ENCODE assay signal across 22 cellular contexts in the genomic region with DNA sequence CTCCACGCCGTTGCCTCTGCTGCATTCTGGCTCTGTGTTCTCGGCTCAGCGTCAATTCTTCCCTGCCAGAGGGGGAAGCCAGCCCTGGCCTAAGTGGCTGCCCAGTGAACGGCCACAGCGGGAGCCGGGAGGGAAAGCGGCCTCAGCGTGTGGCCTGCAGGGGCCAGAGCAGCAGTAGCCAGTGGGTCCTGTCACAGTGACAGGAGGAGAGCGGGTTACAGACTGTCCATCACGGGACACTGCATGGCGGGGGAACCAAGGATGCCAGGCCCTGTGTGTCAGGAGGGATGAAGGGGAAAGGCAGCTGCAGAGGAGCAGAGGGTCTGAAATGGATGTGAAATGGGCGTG. TPM values are rescaled to one million over a fixed set of nuclear protein-coding genes. Genes with fewer than 3 reads are reported as not detected.
"Had no signal": no experiment of that assay in that cellular context is flagged by ENCODE, and none has a peak within 500 bp of the region (broad histone marks: within the 10 kb centered on the region; RNA-seq: fewer than 3 reads in every experiment).

No MANE protein-coding gene starts in this region.

- H3K4me1 ChIP-seq: breast epithelium, gastroesophageal sphincter, upper lobe of right lung had no signal

- DNase-seq: activated CD4-positive, alpha-beta T cell treated with anti-CD3 and anti-CD28 coated beads, Interleukin-2, amount 10 ng/mL, durations not matched to agents 7 days and 5 days; activated CD8-positive, alpha-beta memory T cell treated with anti-CD3 and anti-CD28 coated beads, Interleukin-2, amount 10 ng/mL, durations not matched to agents 7 days and 5 days; activated CD8-positive, alpha-beta T cell treated with anti-CD3 and anti-CD28 coated beads for 36 hours; activated naive CD8-positive, alpha-beta T cell treated with anti-CD3 and anti-CD28 coated beads for 36 hours; activated T-cell treated with anti-CD3 and anti-CD28 coated beads for 4 hours; amniotic stem cell; cerebellar nuclear complex; heart left ventricle; midbrain; natural killer cell; stimulated activated CD4-positive, alpha-beta T cell treated with anti-CD3 and anti-CD28 coated beads, Interleukin-4, amount 100 ng/mL, for 1 hour; stimulated activated naive CD4-positive, alpha-beta T cell treated with Interleukin-2 at 50 U/mL for 16 hours; SW 1271; T-helper 17 cell; upper lobe of right lung had no signal

- ATAC-seq: activated CD4-positive, CD25-positive, alpha-beta regulatory T cell treated with anti-CD3 and anti-CD28 coated beads, Interleukin-2, amount 50 U/mL, for 24 hours; activated CD8-positive, alpha-beta memory T cell treated with anti-CD3 and anti-CD28 coated beads, Interleukin-2, amount 10 ng/mL, durations not matched to agents 7 days and 5 days; activated CD8-positive, alpha-beta T cell treated with anti-CD3 and anti-CD28 coated beads for 36 hours; gastroesophageal sphincter; heart left ventricle; natural killer cell; T-helper 17 cell; upper lobe of right lung had no signal

- H3K27ac Mint-ChIP-seq: activated CD4-positive, alpha-beta T cell treated with anti-CD3 and anti-CD28 coated beads, Interleukin-2, amount 10 ng/mL, durations not matched to agents 7 days and 5 days; activated CD8-positive, alpha-beta memory T cell treated with anti-CD3 and anti-CD28 coated beads, Interleukin-2, amount 10 ng/mL, durations not matched to agents 7 days and 5 days; activated CD8-positive, alpha-beta T cell treated with anti-CD3 and anti-CD28 coated beads for 36 hours; activated naive CD8-positive, alpha-beta T cell treated with anti-CD3 and anti-CD28 coated beads for 36 hours; natural killer cell; T-helper 17 cell had no signal

- H3K36me3 Mint-ChIP-seq: activated CD8-positive, alpha-beta memory T cell treated with anti-CD3 and anti-CD28 coated beads, Interleukin-2, amount 10 ng/mL, durations not matched to agents 7 days and 5 days; activated naive CD8-positive, alpha-beta T cell treated with anti-CD3 and anti-CD28 coated beads for 36 hours; natural killer cell had no signal

- H3K27me3 Mint-ChIP-seq: activated CD4-positive, alpha-beta T cell treated with anti-CD3 and anti-CD28 coated beads, Interleukin-2, amount 10 ng/mL, durations not matched to agents 7 days and 5 days; activated CD8-positive, alpha-beta memory T cell treated with anti-CD3 and anti-CD28 coated beads, Interleukin-2, amount 10 ng/mL, durations not matched to agents 7 days and 5 days; activated CD8-positive, alpha-beta T cell treated with anti-CD3 and anti-CD28 coated beads for 36 hours; activated naive CD8-positive, alpha-beta T cell treated with anti-CD3 and anti-CD28 coated beads for 36 hours; T-helper 17 cell had no signal

- H3K4me1 Mint-ChIP-seq: activated CD4-positive, alpha-beta T cell treated with anti-CD3 and anti-CD28 coated beads, Interleukin-2, amount 10 ng/mL, durations not matched to agents 7 days and 5 days; activated naive CD8-positive, alpha-beta T cell treated with anti-CD3 and anti-CD28 coated beads for 36 hours; natural killer cell; T-helper 17 cell had no signal

- H3K27me3 ChIP-seq: breast epithelium, gastroesophageal sphincter, heart left ventricle, upper lobe of right lung had no signal

- H3K4me3 Mint-ChIP-seq: activated CD4-positive, alpha-beta T cell treated with anti-CD3 and anti-CD28 coated beads, Interleukin-2, amount 10 ng/mL, durations not matched to agents 7 days and 5 days; activated CD8-positive, alpha-beta memory T cell treated with anti-CD3 and anti-CD28 coated beads, Interleukin-2, amount 10 ng/mL, durations not matched to agents 7 days and 5 days; activated CD8-positive, alpha-beta T cell treated with anti-CD3 and anti-CD28 coated beads for 36 hours; activated naive CD8-positive, alpha-beta T cell treated with anti-CD3 and anti-CD28 coated beads for 36 hours; natural killer cell; T-helper 17 cell had no signal

- H3K9me3 Mint-ChIP-seq: activated CD4-positive, alpha-beta T cell treated with anti-CD3 and anti-CD28 coated beads, Interleukin-2, amount 10 ng/mL, durations not matched to agents 7 days and 5 days; activated CD8-positive, alpha-beta T cell treated with anti-CD3 and anti-CD28 coated beads for 36 hours; activated naive CD8-positive, alpha-beta T cell treated with anti-CD3 and anti-CD28 coated beads for 36 hours; natural killer cell had no signal

- H3K36me3 ChIP-seq: breast epithelium had no signal

- H3K4me3 ChIP-seq: breast epithelium, coronary artery, gastroesophageal sphincter, heart left ventricle, lung, upper lobe of right lung had no signal

- H3K9me3 ChIP-seq: breast epithelium, gastroesophageal sphincter, heart left ventricle, upper lobe of right lung had no signal

- H3K27ac ChIP-seq: breast epithelium, coronary artery, epithelial cell of prostate, gastroesophageal sphincter, upper lobe of right lung, VCaP had no signal

RNA-seq across cellular contexts. Expression of gene ATP6V1C2, which starts 51.4 kb away (rescaled TPM):
- total RNA-seq: activated CD4-positive, alpha-beta T cell treated with anti-CD3 and anti-CD28 coated beads, Interleukin-2, amount 10 ng/mL, durations not matched to agents 7 days and 5 days; activated CD8-positive, alpha-beta memory T cell treated with anti-CD3 and anti-CD28 coated beads, Interleukin-2, amount 10 ng/mL, durations not matched to agents 7 days and 5 days; activated CD8-positive, alpha-beta T cell treated with anti-CD3 and anti-CD28 coated beads for 36 hours; activated naive CD8-positive, alpha-beta T cell treated with anti-CD3 and anti-CD28 coated beads for 36 hours; T-helper 17 cell; upper lobe of right lung had no signal
